ENCODE assay signal across 8 cellular contexts in genomic region chr6:169959129-169960002, GRCh38.
DNase-seq lines count a peak whose midpoint lies in the region; ATAC-seq and TF ChIP-seq lines count a peak whose summit lies in the region.

No MANE protein-coding gene starts in this region.

- peak; percentile 14 for DNase-seq in D341Med (ENCODE audit: low spot score)
- peak; percentile 50 for DNase-seq in NCI-H2196 treated with DMSO at 0.1 percent for 48 hours (lab: John Stamatoyannopoulos, UW; ENCODE audit: unreplicated experiment)
- peak; percentile 48 for DNase-seq in activated effector memory CD4-positive, alpha-beta T cell treated with Interleukin-2 at 50 U/mL for 16 hours
- no peak for DNase-seq in H4 (ENCODE audit: low spot score)
- no peak for DNase-seq in HEK293T (ENCODE audit: extremely low spot score)
- no peak for DNase-seq in mucosa of gallbladder (ENCODE audit: low spot score)

- ATAC-seq in HG02678 (IDR thresholded peaks at IDR 0.05; ENCODE audit: unreplicated experiment), result peak; percentile 96

- CTCF ChIA-PET in HEK293T (lab: Yijun Ruan, JAX), result no interaction called here

- no peaks in the 10 kb centered on the region for H3K4me1 ChIP-seq in muscle layer of duodenum (ENCODE audit: control insufficient read depth in 1 of 2, insufficient read depth in 2 of 2, low read length in 2 of 2)

- H3K27ac ChIP-seq in muscle layer of duodenum (ENCODE audit: low read length), result no peak overlapping the region

- peaks cover 6% of the 10 kb centered on the region for H3K27me3 ChIP-seq in muscle layer of duodenum (ENCODE audit: low read depth, low read length)

- H3K36me3 ChIP-seq in muscle layer of duodenum (ENCODE audit: control insufficient read depth in 1 of 2, insufficient read depth in 2 of 2, low read length in 2 of 2), result no peaks in the 10 kb centered on the region

- no peaks in the 10 kb centered on the region for H3K9me3 ChIP-seq in muscle layer of duodenum (ENCODE audit: control insufficient read depth in 1 of 2, low read length in 2 of 2)

- H3K4me3 ChIP-seq in muscle layer of duodenum (ENCODE audit: low read depth in 1 of 2, low read length in 2 of 2), result peak overlapping the region; percentile 4 to 10

- POLR2A ChIA-PET in HEK293T (lab: Yijun Ruan, JAX), result no interaction called here

TF ChIP-seq in HEK293T, 16 proteins besides CTCF, POLR2A, EP300 and RAD21:
- TF ChIP-seq FOXK2 (IDR thresholded peaks at IDR 0.05), result no peak
- no peak for TF ChIP-seq PKNOX1 (IDR thresholded peaks at IDR 0.05)
- TF ChIP-seq TARDBP (IDR thresholded peaks at IDR 0.05), result no peak
- no peak for TF ChIP-seq CTBP1 (IDR thresholded peaks at IDR 0.05; ENCODE audit: borderline replicate concordance)
- TF ChIP-seq FOXA1 (IDR thresholded peaks at IDR 0.05), result no peak
- no peak for TF ChIP-seq FOXM1 (IDR thresholded peaks at IDR 0.05; ENCODE audit: borderline replicate concordance)
- TF ChIP-seq SUZ12 (IDR thresholded peaks at IDR 0.05), result no peak
- no peak for TF ChIP-seq ARNT (IDR thresholded peaks at IDR 0.05)
- TF ChIP-seq LEF1 (IDR thresholded peaks at IDR 0.05; ENCODE audit: borderline replicate concordance), result no peak
- no peak for TF ChIP-seq ZNF384 (IDR thresholded peaks at IDR 0.05)
- no peak for TF ChIP-seq NFRKB (IDR thresholded peaks at IDR 0.05)
- no peak for TF ChIP-seq BHLHE40 (IDR thresholded peaks at IDR 0.05; ENCODE audit: borderline replicate concordance)
- no peak for TF ChIP-seq SP1 (IDR thresholded peaks at IDR 0.05)
- TF ChIP-seq L3MBTL2 (conservative IDR thresholded peaks at IDR 0.05), result no peak
- no peak for TF ChIP-seq HDGF (IDR thresholded peaks at IDR 0.05; ENCODE audit: borderline replicate concordance)
- no peak for TF ChIP-seq ELF4 (IDR thresholded peaks at IDR 0.05)
TF ChIP-seq in HEK293T: peak in this region for 0.

Comparison
In these comparisons a context has a peak if more than half of its experiments do, and no peak if none do; other contexts are left out.
1. DNase-seq: peak in D341Med (single experiment), NCI-H2196 treated with DMSO at 0.1 percent for 48 hours (single experiment) and activated effector memory CD4-positive, alpha-beta T cell treated with Interleukin-2 at 50 U/mL for 16 hours (single experiment); none in H4 (single experiment), HEK293T (single experiment) and mucosa of gallbladder (single experiment).